In the genomic region with DNA sequence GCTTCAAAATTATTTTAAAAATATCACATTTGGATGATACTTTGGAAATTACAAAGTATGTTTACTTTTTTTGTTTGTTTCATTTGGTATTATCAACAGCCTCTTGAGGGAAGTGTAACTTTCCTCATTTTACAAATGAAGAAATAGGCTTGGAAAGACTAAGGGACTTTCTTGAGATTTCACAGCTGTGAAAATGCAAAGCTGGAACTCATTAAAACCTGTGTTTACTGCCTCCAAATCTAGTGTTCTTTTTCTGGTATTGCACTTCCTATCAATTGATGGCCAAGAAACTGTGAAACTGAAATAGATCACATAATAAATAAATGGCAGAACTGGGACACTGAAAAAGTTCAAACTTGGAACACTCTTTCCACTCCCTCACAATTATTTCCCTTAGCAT, we compare ENCODE assay signal across 23 cellular contexts. TPM values are rescaled to one million over a fixed set of nuclear protein-coding genes. Genes with fewer than 3 reads are reported as not detected.
"Had no signal": no experiment of that assay in that cellular context is flagged by ENCODE, and none has a peak within 500 bp of the region (broad histone marks: within the 10 kb centered on the region; RNA-seq: fewer than 3 reads in every experiment).

No MANE protein-coding gene starts in this region.

- H3K4me1 ChIP-seq: foreskin keratinocyte, tibial nerve had no signal

- H3K4me3 ChIP-seq: esophagus muscularis mucosa, skin epidermis, tibial nerve had no signal

- H3K27ac ChIP-seq: foreskin keratinocyte, skin epidermis, tibial nerve, WERI-Rb-1 had no signal

- H3K4me1 Mint-ChIP-seq: nephron progenitor cell had no signal

- H3K27ac Mint-ChIP-seq: activated naive CD4-positive, alpha-beta T cell treated with anti-CD3 and anti-CD28 coated beads, Interleukin-2, amount 50 U/mL, for 24 hours; nephron progenitor cell; stimulated activated naive CD8-positive, alpha-beta T cell treated with anti-CD3 and anti-CD28 coated beads, Interleukin-15, Interleukin-2, amounts not matched to agents 100 ng/mL and 50 ng/mL, for 24 hours had no signal

- ATAC-seq: foreskin keratinocyte, left colon had no signal

- H3K9me3 Mint-ChIP-seq: activated naive CD4-positive, alpha-beta T cell treated with anti-CD3 and anti-CD28 coated beads, Interleukin-2, amount 50 U/mL, for 24 hours; stimulated activated naive CD8-positive, alpha-beta T cell treated with anti-CD3 and anti-CD28 coated beads, Interleukin-15, Interleukin-2, amounts not matched to agents 100 ng/mL and 50 ng/mL, for 24 hours had no signal

- H3K27me3 ChIP-seq: esophagus muscularis mucosa, foreskin keratinocyte, tibial nerve had no signal

- H3K27me3 Mint-ChIP-seq: activated naive CD4-positive, alpha-beta T cell treated with anti-CD3 and anti-CD28 coated beads, Interleukin-2, amount 50 U/mL, for 24 hours; stimulated activated naive CD8-positive, alpha-beta T cell treated with anti-CD3 and anti-CD28 coated beads, Interleukin-15, Interleukin-2, amounts not matched to agents 100 ng/mL and 50 ng/mL, for 24 hours had no signal

- H3K36me3 ChIP-seq: esophagus muscularis mucosa, tibial nerve, WERI-Rb-1 had no signal

- H3K9me3 ChIP-seq: tibial nerve had no signal

- H3K36me3 Mint-ChIP-seq: activated naive CD4-positive, alpha-beta T cell treated with anti-CD3 and anti-CD28 coated beads, Interleukin-2, amount 50 U/mL, for 24 hours had no signal

- DNase-seq: activated CD4-positive, alpha-beta T cell treated with anti-CD3 and anti-CD28 coated beads for 1 hour; activated CD8-positive, alpha-beta memory T cell treated with anti-CD3 and anti-CD28 coated beads for 24 hours; activated CD8-positive, alpha-beta memory T cell treated with anti-CD3 and anti-CD28 coated beads, Interleukin-2, amount 50 U/mL, for 48 hours; activated gamma-delta T cell; effector CD4-positive, alpha-beta T cell; foreskin keratinocyte; glutamatergic neuron; hippocampal formation; left colon; mammary epithelial cell; midbrain; nephron progenitor cell; nucleus accumbens; retina; WERI-Rb-1 had no signal

- H3K4me3 Mint-ChIP-seq: activated naive CD4-positive, alpha-beta T cell treated with anti-CD3 and anti-CD28 coated beads, Interleukin-2, amount 50 U/mL, for 24 hours; nephron progenitor cell; stimulated activated naive CD8-positive, alpha-beta T cell treated with anti-CD3 and anti-CD28 coated beads, Interleukin-15, Interleukin-2, amounts not matched to agents 100 ng/mL and 50 ng/mL, for 24 hours had no signal

RNA-seq across cellular contexts. Expression of gene RTL3, which starts 34.2 kb away (rescaled TPM):
- total RNA-seq: bronchial epithelial cell, cerebellum, endothelial cell of umbilical vein, foreskin keratinocyte, mammary epithelial cell had no signal
